2 cellular contexts compared by ENCODE assay signal in the genomic region with DNA sequence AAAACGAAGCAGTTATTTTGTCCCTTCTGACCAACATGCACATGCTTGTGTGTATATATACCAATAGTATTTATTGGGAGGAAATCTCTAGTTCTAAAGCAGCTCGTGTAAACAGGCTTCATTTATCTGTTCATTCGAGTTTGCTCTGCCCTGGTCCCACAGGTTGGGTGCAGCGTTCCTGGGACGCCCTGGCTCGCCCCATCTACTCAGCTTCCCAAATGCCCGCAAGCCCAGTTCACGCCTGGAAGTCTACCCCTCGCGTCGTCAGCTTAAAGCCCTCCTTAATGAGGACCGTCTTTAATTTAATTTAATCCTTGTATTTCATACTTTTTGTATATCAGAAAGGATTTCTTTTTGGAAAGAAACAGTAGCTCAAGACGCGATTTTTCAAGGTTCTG.
TF ChIP-seq lines count a peak whose summit lies in the region.

No MANE protein-coding gene starts in this region.

TF ChIP-seq in GM12878, 131 proteins besides CTCF, POLR2A, EP300 and RAD21 (continues in another document):
- TF ChIP-seq SMARCA5 (IDR thresholded peaks at IDR 0.05): no peak
- TF ChIP-seq CREM (IDR thresholded peaks at IDR 0.05; ENCODE audit: low read depth): no peak
- no peak for TF ChIP-seq HCFC1 (IDR thresholded peaks at IDR 0.05; ENCODE audit: low read length)
- no peak for TF ChIP-seq EZH2 (IDR thresholded peaks at IDR 0.05; ENCODE audit: borderline replicate concordance, control insufficient read depth, low read depth, low read length)
- TF ChIP-seq, protein P1, sequence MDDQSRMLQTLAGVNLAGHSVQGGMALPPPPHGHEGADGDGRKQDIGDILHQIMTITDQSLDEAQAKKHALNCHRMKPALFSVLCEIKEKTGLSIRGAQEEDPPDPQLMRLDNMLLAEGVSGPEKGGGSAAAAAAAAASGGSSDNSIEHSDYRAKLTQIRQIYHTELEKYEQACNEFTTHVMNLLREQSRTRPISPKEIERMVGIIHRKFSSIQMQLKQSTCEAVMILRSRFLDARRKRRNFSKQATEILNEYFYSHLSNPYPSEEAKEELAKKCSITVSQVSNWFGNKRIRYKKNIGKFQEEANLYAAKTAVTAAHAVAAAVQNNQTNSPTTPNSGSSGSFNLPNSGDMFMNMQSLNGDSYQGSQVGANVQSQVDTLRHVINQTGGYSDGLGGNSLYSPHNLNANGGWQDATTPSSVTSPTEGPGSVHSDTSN (IDR thresholded peaks at IDR 0.05; ENCODE audit: insufficient replicate concordance, low read depth, low read length): no peak
- no peak for TF ChIP-seq ZSCAN29 (IDR thresholded peaks at IDR 0.05)
- TF ChIP-seq, protein P2, sequence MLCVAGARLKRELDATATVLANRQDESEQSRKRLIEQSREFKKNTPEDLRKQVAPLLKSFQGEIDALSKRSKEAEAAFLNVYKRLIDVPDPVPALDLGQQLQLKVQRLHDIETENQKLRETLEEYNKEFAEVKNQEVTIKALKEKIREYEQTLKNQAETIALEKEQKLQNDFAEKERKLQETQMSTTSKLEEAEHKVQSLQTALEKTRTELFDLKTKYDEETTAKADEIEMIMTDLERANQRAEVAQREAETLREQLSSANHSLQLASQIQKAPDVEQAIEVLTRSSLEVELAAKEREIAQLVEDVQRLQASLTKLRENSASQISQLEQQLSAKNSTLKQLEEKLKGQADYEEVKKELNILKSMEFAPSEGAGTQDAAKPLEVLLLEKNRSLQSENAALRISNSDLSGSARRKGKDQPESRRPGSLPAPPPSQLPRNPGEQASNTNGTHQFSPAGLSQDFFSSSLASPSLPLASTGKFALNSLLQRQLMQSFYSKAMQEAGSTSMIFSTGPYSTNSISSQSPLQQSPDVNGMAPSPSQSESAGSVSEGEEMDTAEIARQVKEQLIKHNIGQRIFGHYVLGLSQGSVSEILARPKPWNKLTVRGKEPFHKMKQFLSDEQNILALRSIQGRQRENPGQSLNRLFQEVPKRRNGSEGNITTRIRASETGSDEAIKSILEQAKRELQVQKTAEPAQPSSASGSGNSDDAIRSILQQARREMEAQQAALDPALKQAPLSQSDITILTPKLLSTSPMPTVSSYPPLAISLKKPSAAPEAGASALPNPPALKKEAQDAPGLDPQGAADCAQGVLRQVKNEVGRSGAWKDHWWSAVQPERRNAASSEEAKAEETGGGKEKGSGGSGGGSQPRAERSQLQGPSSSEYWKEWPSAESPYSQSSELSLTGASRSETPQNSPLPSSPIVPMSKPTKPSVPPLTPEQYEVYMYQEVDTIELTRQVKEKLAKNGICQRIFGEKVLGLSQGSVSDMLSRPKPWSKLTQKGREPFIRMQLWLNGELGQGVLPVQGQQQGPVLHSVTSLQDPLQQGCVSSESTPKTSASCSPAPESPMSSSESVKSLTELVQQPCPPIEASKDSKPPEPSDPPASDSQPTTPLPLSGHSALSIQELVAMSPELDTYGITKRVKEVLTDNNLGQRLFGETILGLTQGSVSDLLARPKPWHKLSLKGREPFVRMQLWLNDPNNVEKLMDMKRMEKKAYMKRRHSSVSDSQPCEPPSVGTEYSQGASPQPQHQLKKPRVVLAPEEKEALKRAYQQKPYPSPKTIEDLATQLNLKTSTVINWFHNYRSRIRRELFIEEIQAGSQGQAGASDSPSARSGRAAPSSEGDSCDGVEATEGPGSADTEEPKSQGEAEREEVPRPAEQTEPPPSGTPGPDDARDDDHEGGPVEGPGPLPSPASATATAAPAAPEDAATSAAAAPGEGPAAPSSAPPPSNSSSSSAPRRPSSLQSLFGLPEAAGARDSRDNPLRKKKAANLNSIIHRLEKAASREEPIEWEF (IDR thresholded peaks at IDR 0.05; ENCODE audit: insufficient replicate concordance, low read depth, low read length): no peak
- TF ChIP-seq RAD51 (IDR thresholded peaks at IDR 0.05): no peak
- TF ChIP-seq PAX8 (IDR thresholded peaks at IDR 0.05): no peak
- TF ChIP-seq, protein P3, sequence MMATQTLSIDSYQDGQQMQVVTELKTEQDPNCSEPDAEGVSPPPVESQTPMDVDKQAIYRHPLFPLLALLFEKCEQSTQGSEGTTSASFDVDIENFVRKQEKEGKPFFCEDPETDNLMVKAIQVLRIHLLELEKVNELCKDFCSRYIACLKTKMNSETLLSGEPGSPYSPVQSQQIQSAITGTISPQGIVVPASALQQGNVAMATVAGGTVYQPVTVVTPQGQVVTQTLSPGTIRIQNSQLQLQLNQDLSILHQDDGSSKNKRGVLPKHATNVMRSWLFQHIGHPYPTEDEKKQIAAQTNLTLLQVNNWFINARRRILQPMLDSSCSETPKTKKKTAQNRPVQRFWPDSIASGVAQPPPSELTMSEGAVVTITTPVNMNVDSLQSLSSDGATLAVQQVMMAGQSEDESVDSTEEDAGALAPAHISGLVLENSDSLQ (IDR thresholded peaks at IDR 0.05): no peak
- TF ChIP-seq FOXK2 (IDR thresholded peaks at IDR 0.05): no peak
- TF ChIP-seq, protein P4, sequence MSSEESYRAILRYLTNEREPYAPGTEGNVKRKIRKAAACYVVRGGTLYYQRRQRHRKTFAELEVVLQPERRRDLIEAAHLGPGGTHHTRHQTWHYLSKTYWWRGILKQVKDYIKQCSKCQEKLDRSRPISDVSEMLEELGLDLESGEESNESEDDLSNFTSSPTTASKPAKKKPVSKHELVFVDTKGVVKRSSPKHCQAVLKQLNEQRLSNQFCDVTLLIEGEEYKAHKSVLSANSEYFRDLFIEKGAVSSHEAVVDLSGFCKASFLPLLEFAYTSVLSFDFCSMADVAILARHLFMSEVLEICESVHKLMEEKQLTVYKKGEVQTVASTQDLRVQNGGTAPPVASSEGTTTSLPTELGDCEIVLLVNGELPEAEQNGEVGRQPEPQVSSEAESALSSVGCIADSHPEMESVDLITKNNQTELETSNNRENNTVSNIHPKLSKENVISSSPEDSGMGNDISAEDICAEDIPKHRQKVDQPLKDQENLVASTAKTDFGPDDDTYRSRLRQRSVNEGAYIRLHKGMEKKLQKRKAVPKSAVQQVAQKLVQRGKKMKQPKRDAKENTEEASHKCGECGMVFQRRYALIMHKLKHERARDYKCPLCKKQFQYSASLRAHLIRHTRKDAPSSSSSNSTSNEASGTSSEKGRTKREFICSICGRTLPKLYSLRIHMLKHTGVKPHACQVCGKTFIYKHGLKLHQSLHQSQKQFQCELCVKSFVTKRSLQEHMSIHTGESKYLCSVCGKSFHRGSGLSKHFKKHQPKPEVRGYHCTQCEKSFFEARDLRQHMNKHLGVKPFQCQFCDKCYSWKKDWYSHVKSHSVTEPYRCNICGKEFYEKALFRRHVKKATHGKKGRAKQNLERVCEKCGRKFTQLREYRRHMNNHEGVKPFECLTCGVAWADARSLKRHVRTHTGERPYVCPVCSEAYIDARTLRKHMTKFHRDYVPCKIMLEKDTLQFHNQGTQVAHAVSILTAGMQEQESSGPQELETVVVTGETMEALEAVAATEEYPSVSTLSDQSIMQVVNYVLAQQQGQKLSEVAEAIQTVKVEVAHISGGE (CRISPR knock-in tag; IDR thresholded peaks at IDR 0.05): no peak
- no peak for TF ChIP-seq HDAC6 (IDR thresholded peaks at IDR 0.05; ENCODE audit: unreplicated experiment)
- no peak for TF ChIP-seq SMC3 (IDR thresholded peaks at IDR 0.05; ENCODE audit: borderline replicate concordance, low read length)
- no peak for TF ChIP-seq MYC (IDR thresholded peaks at IDR 0.05; ENCODE audit: insufficient read depth, insufficient read length, insufficient replicate concordance, low read length, severe bottlenecking)
- no peak for TF ChIP-seq CBFB (IDR thresholded peaks at IDR 0.05; ENCODE audit: low read depth)
- no peak for TF ChIP-seq CBX3 (IDR thresholded peaks at IDR 0.05; ENCODE audit: borderline replicate concordance, low read depth)

TF ChIP-seq in HepG2, 621 proteins besides CTCF, POLR2A, EP300 and RAD21:
- TF ChIP-seq FOXO1 (CRISPR knock-in tag; IDR thresholded peaks at IDR 0.05) (no peak), POLR2G (IDR thresholded peaks at IDR 0.05; ENCODE audit: low read depth, low read length) (no peak), NFIB (CRISPR knock-in tag; IDR thresholded peaks at IDR 0.05; ENCODE audit: borderline replicate concordance) (no peak), IRF2 (CRISPR knock-in tag; IDR thresholded peaks at IDR 0.05) (no peak), ISX (CRISPR knock-in tag; conservative IDR thresholded peaks at IDR 0.05) (no peak), RARG (CRISPR knock-in tag; IDR thresholded peaks at IDR 0.05; ENCODE audit: low read depth) (no peak), FOXA1 (IDR thresholded peaks at IDR 0.05) (no peak), FOXA1 (CRISPR knock-in tag; IDR thresholded peaks at IDR 0.05) (no peak), ZNF205 (CRISPR knock-in tag; IDR thresholded peaks at IDR 0.05) (no peak)
- TF ChIP-seq, protein P5, sequence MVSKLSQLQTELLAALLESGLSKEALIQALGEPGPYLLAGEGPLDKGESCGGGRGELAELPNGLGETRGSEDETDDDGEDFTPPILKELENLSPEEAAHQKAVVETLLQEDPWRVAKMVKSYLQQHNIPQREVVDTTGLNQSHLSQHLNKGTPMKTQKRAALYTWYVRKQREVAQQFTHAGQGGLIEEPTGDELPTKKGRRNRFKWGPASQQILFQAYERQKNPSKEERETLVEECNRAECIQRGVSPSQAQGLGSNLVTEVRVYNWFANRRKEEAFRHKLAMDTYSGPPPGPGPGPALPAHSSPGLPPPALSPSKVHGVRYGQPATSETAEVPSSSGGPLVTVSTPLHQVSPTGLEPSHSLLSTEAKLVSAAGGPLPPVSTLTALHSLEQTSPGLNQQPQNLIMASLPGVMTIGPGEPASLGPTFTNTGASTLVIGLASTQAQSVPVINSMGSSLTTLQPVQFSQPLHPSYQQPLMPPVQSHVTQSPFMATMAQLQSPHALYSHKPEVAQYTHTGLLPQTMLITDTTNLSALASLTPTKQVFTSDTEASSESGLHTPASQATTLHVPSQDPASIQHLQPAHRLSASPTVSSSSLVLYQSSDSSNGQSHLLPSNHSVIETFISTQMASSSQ (IDR thresholded peaks at IDR 0.05; ENCODE audit: low read depth): no peak
- TF ChIP-seq, protein P5 (CRISPR knock-in tag; IDR thresholded peaks at IDR 0.05; ENCODE audit: borderline replicate concordance): no peak
- TF ChIP-seq, protein P6, sequence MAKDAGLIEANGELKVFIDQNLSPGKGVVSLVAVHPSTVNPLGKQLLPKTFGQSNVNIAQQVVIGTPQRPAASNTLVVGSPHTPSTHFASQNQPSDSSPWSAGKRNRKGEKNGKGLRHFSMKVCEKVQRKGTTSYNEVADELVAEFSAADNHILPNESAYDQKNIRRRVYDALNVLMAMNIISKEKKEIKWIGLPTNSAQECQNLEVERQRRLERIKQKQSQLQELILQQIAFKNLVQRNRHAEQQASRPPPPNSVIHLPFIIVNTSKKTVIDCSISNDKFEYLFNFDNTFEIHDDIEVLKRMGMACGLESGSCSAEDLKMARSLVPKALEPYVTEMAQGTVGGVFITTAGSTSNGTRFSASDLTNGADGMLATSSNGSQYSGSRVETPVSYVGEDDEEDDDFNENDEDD (CRISPR knock-in tag; IDR thresholded peaks at IDR 0.05; ENCODE audit: borderline replicate concordance): no peak
- TF ChIP-seq, protein P7, sequence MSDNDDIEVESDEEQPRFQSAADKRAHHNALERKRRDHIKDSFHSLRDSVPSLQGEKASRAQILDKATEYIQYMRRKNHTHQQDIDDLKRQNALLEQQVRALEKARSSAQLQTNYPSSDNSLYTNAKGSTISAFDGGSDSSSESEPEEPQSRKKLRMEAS (IDR thresholded peaks at IDR 0.05): no peak
- TF ChIP-seq, protein P8, sequence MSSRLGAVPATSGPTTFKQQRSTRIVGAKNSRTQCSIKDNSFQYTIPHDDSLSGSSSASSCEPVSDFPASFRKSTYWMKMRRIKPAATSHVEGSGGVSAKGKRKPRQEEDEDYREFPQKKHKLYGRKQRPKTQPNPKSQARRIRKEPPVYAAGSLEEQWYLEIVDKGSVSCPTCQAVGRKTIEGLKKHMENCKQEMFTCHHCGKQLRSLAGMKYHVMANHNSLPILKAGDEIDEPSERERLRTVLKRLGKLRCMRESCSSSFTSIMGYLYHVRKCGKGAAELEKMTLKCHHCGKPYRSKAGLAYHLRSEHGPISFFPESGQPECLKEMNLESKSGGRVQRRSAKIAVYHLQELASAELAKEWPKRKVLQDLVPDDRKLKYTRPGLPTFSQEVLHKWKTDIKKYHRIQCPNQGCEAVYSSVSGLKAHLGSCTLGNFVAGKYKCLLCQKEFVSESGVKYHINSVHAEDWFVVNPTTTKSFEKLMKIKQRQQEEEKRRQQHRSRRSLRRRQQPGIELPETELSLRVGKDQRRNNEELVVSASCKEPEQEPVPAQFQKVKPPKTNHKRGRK (CRISPR knock-in tag; IDR thresholded peaks at IDR 0.05): no peak
